Comparison of ENCODE assay signal across 8 cellular contexts in genomic region chr13:26784704-26785639, GRCh38. TPM values are rescaled to one million over a fixed set of nuclear protein-coding genes. Genes with fewer than 3 reads are reported as not detected.
A peak's percentile ranks its signal among the peaks of the same experiment; 100 is the strongest.
DNase-seq lines count a peak whose midpoint lies in the region; ATAC-seq and TF ChIP-seq lines count a peak whose summit lies in the region.

No MANE protein-coding gene starts in this region.

- TF ChIP-seq CTCF in lower lobe of right lung (IDR thresholded peaks at IDR 0.05): no peak

- H3K9me3 ChIP-seq in lower lobe of right lung: no peaks in the 10 kb centered on the region
- H3K9me3 ChIP-seq in GM23248 (ENCODE audit: low read depth): no peaks in the 10 kb centered on the region

- no peaks in the 10 kb centered on the region for H3F3A ChIP-seq in GM23248 (ENCODE audit: insufficient read depth)

- H3K4me2 ChIP-seq in GM23248 (ENCODE audit: unreplicated experiment): no peak overlapping the region

- H3K4me1 ChIP-seq in lower lobe of right lung: peaks cover 14% of the 10 kb centered on the region
- no peaks in the 10 kb centered on the region for H3K4me1 ChIP-seq in GM23248 (ENCODE audit: insufficient read depth)

- 42 to 43% methylated on average over 18 of the region's 18 CpGs for WGBS in GM23248 (ENCODE audit: low coverage in 1 of 2, low lambda C conversion rate in 2 of 2, missing lambda C conversion rate in 2 of 2), 2 experiments

- in situ Hi-C loops in GM23248 (cut with MboI): no loop called here

- no peak overlapping the region for H2AFZ ChIP-seq in GM23248

- intact Hi-C loops in lower lobe of right lung (cut with DNase I): no loop called here

- no peak overlapping the region for H3K9ac ChIP-seq in GM23248

- H3K79me2 ChIP-seq in GM23248 (ENCODE audit: insufficient read depth): no peaks in the 10 kb centered on the region

- H3K27me3 ChIP-seq in lower lobe of right lung (ENCODE audit: low read depth): peaks cover 18% of the 10 kb centered on the region
- no peaks in the 10 kb centered on the region; the same call in 1 of the 2 replicates for H3K27me3 ChIP-seq in GM23248 (replicated peaks; ENCODE audit: insufficient read depth)

- ATAC-seq in HG02970 (IDR thresholded peaks at IDR 0.05; ENCODE audit: low FRiP score, unreplicated experiment) (peak; percentile 62), lower lobe of right lung (peak; percentile 22 to 29)

- H3K4me3 ChIP-seq in GM08714 (ENCODE audit: low read length): peak overlapping the region; percentile 20; the same call in 1 of the 2 replicates
- peak overlapping the region; percentile 31 for H3K4me3 ChIP-seq in lower lobe of right lung
- no peak overlapping the region for H3K4me3 ChIP-seq in GM23248

- H3K36me3 ChIP-seq in lower lobe of right lung: no peaks in the 10 kb centered on the region
- H3K36me3 ChIP-seq in GM23248 (ENCODE audit: low read depth): no peaks in the 10 kb centered on the region

- DNase-seq in activated T-cell treated with anti-CD3 and anti-CD28 coated beads, Interleukin-2, amount 50 U/mL, for 48 hours: peak; percentile 24 to 35
- DNase-seq in lower lobe of right lung (no peak), HuH-7.5 (ENCODE audit: low spot score) (no peak), GM23248 (no peak), NCI-H1092 (lab: John Stamatoyannopoulos, UW) (no peak), caudate nucleus (lab: John Stamatoyannopoulos, UW) (no peak)

- H3K27ac ChIP-seq in lower lobe of right lung (peak overlapping the region; percentile 36), GM23248 (no peak overlapping the region), caudate nucleus (ENCODE audit: low read depth, low read length) (no peak overlapping the region)

- H3K9me2 ChIP-seq in GM23248 (ENCODE audit: insufficient read depth): no peaks in the 10 kb centered on the region

- H4K20me1 ChIP-seq in GM23248 (ENCODE audit: insufficient read depth): no peaks in the 10 kb centered on the region

RNA-seq across cellular contexts. Expression of gene GPR12, which starts 24.4 kb away (rescaled TPM):
- not detected for total RNA-seq in lower lobe of right lung
- total RNA-seq in GM23248 (2014; rRNA removed; shearing (Covaris generic)): not detected in 2 replicates
- not detected in 2 replicates for polyA plus RNA-seq in GM23248 (2016; fragmentation: Nextera tagmentation; extraction: Ambion mirVana)

Comparison
In these comparisons a context has a peak if more than half of its experiments do, and no peak if none do; other contexts are left out.
1. DNase-seq: peak in activated T-cell treated with anti-CD3 and anti-CD28 coated beads, Interleukin-2, amount 50 U/mL, for 48 hours (2 of 2); none in lower lobe of right lung (single experiment), HuH-7.5 (single experiment), GM23248 (single experiment), NCI-H1092 (single experiment) and caudate nucleus (0 of 61).